ENCODE assay signal across 9 cellular contexts in the genomic region with DNA sequence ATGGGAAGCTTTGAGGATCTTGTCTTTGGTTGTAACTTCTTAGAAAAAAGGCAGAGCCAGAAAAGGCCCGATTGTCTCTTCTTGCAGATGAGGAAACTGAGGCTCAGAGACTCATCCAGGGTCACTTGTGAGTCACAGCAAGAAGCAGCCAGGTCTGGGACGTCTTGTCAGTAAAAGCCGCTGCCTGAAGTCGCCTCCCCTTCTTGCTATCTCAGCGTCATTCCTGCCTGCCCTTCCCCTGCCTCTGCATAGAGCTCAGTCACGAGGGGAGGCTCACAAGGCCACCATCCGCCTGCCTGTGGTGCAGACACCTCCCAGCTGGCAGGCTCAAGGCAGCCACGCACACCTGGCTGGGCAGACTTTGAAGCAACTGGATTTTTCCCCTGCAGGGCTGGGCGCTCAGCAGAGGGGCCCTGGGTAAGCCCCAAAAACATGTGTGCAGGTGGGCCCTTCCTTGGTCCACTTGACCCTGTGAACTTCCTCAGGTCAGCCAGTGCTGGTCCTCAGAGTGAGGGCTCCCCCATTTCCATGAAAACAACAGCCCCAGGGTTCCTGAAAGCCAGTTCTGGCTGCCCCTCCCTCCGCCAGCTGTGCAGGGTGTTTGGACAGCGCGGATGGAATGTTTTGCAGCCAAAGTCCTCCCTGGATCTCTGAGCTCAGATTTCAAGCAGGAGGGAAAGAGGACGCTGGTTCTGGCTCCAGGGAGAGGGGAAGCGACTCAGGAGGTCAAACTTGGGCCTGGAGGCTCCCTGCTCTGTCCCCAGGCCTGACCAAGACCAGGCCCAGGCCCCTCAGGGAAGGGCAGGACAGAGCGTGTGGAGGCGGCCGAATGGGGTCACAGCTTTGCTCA. TPM values are rescaled to one million over a fixed set of nuclear protein-coding genes. Genes with fewer than 3 reads are reported as not detected.
DNase-seq lines count a peak whose midpoint lies in the region; ATAC-seq, FAIRE-seq and TF ChIP-seq lines count a peak whose summit lies in the region.
"Had no signal": no experiment of that assay in that cellular context is flagged by ENCODE, and none has a peak within 500 bp of the region (broad histone marks: within the 10 kb centered on the region; RNA-seq: fewer than 3 reads in every experiment).

No MANE protein-coding gene starts in this region.

- DNase-seq in Kasumi-1 (lab: John Stamatoyannopoulos, UW), result peak; percentile 13 to 39
- peak; percentile 74 for DNase-seq in choroid plexus epithelial cell (ENCODE audit: low read depth)
- peak; percentile 87 for DNase-seq in HepG2 (ENCODE audit: low spot score)
- no peak for DNase-seq in NCI-H2029 (lab: John Stamatoyannopoulos, UW)
- DNase-seq in naive thymus-derived CD4-positive, alpha-beta T cell, result no peak
- DNase-seq: activated naive CD8-positive, alpha-beta T cell treated with anti-CD3 and anti-CD28 coated beads, Interleukin-2, amount 10 ng/mL, durations not matched to agents 7 days and 5 days had no signal

- FAIRE-seq in HepG2 (lab: Jason Lieb, UNC), result peak; percentile 87

- peak; percentile 93 for ATAC-seq in HepG2
- ATAC-seq in GM18498 (IDR thresholded peaks at IDR 0.05; ENCODE audit: unreplicated experiment), result no peak
- ATAC-seq in HG02973 (IDR thresholded peaks at IDR 0.05; ENCODE audit: unreplicated experiment), result no peak
- ATAC-seq in naive thymus-derived CD4-positive, alpha-beta T cell, result no peak

- TF ChIP-seq EP300 in HepG2 (IDR thresholded peaks at IDR 0.05; ENCODE audit: low read depth in 2 of 2, low read length in 2 of 2) (peak in 1 of 2 experiments; percentile 59; a peak in 1 of 4 replicates), HepG2 (CRISPR knock-in tag; IDR thresholded peaks at IDR 0.05; ENCODE audit: borderline replicate concordance) (peak; percentile 8; the same call in 1 of the 2 replicates)

- TF ChIP-seq CTCF in choroid plexus epithelial cell (conservative IDR thresholded peaks at IDR 0.05; ENCODE audit: low read depth, low read length), result no peak
- peak; percentile 30; the same call in 1 of the 2 replicates for TF ChIP-seq CTCF in HepG2 (CRISPR knock-in tag; IDR thresholded peaks at IDR 0.05)

- POLR2A ChIA-PET in HepG2 (lab: Yijun Ruan, JAX), result interaction anchor here (0.6 to 3.7 kb wide), 24 partner anchors 11 to 162 kb away, joined by 3 to 37 read pairs (median 4); partner anchors contain the start of genes BEST1, FEN1 and FTH1
- POLR2A ChIA-PET in naive thymus-derived CD4-positive, alpha-beta T cell (lab: Charles Lee), result no interaction called here

- no peaks in the 10 kb centered on the region for H3K79me2 ChIP-seq in HepG2 (ENCODE audit: insufficient read depth, low read length)

- H3K4me3 Mint-ChIP-seq in naive thymus-derived CD4-positive, alpha-beta T cell, result no peak overlapping the region
- H3K4me3 Mint-ChIP-seq: activated naive CD8-positive, alpha-beta T cell treated with anti-CD3 and anti-CD28 coated beads, Interleukin-2, amount 10 ng/mL, durations not matched to agents 7 days and 5 days had no signal

- H3K36me3 Mint-ChIP-seq in naive thymus-derived CD4-positive, alpha-beta T cell, result no peaks in the 10 kb centered on the region
- H3K36me3 Mint-ChIP-seq: activated naive CD8-positive, alpha-beta T cell treated with anti-CD3 and anti-CD28 coated beads, Interleukin-2, amount 10 ng/mL, durations not matched to agents 7 days and 5 days had no signal

- no peaks in the 10 kb centered on the region for H4K20me1 ChIP-seq in HepG2 (ENCODE audit: insufficient read depth, low read length)

- no peaks in the 10 kb centered on the region for H3K36me3 ChIP-seq in HepG2 (replicated peaks in 1 of 2; ENCODE audit: control insufficient read depth in 1 of 2, insufficient read depth in 2 of 2, low read length in 2 of 2)
- no peaks in the 10 kb centered on the region for H3K36me3 ChIP-seq in naive thymus-derived CD4-positive, alpha-beta T cell (ENCODE audit: control insufficient read depth in 2 of 3, insufficient read depth in 3 of 3, low read length in 3 of 3)

- H3K27me3 Mint-ChIP-seq in naive thymus-derived CD4-positive, alpha-beta T cell, result peaks cover 22 to 40% (median 27%) of the 10 kb centered on the region in 5 donors

- peak overlapping the region; percentile 63 for H3K9ac ChIP-seq in HepG2 (ENCODE audit: insufficient read depth, low read depth, low read length)

- H3K27ac ChIP-seq in HepG2 (ENCODE audit: extremely low read length, insufficient read depth, low read length) (peak overlapping the region; percentile 75), temporal lobe (ENCODE audit: low read depth, low read length) (peak overlapping the region; percentile 27)
- H3K27ac ChIP-seq in naive thymus-derived CD4-positive, alpha-beta T cell (ENCODE audit: low read depth, low read length), result no peak overlapping the region

- TF ChIP-seq POLR2A in HepG2 (IDR thresholded peaks at IDR 0.05; ENCODE audit: insufficient read depth in 1 of 2, low read depth in 2 of 2, low read length in 2 of 2), result peak; percentile 38 to 63; a peak in 2 of 4 replicates

- in situ Hi-C loops in HepG2 (cut with HindIII; ENCODE audit: extremely low pct_ligation_motif_present, low pct_unique_long_range_greater_than_20kb), result no loop called here

- intact Hi-C loops in HepG2 (cut with micrococcal nuclease; ENCODE audit: unreplicated experiment), result no loop called here
- intact Hi-C loops in naive thymus-derived CD4-positive, alpha-beta T cell (cut with micrococcal nuclease), result no loop called here

- H3K27ac Mint-ChIP-seq in naive thymus-derived CD4-positive, alpha-beta T cell, result no peak overlapping the region
- H3K27ac Mint-ChIP-seq: activated naive CD8-positive, alpha-beta T cell treated with anti-CD3 and anti-CD28 coated beads, Interleukin-2, amount 10 ng/mL, durations not matched to agents 7 days and 5 days had no signal

- H2AFZ ChIP-seq in HepG2 (ENCODE audit: low read length), result no peak overlapping the region

- H3K4me2 ChIP-seq in HepG2 (ENCODE audit: low read depth, low read length), result peak overlapping the region; percentile 87

- TF ChIP-seq RAD21 in HepG2 (CRISPR knock-in tag; IDR thresholded peaks at IDR 0.05), result no peak

- BruUV-seq in HepG2 (replicated peaks; lab: Mats Ljungman, UMichigan), result no TSS peak

- H3K9me3 ChIP-seq in HepG2 (ENCODE audit: low read length), result no peaks in the 10 kb centered on the region
- H3K9me3 ChIP-seq in naive thymus-derived CD4-positive, alpha-beta T cell (ENCODE audit: control insufficient read depth in 2 of 3, low read length in 3 of 3), result no peaks in the 10 kb centered on the region

- H3K4me1 ChIP-seq in HepG2 (ENCODE audit: insufficient read depth, low read length), result peaks cover 48% of the 10 kb centered on the region
- H3K4me1 ChIP-seq in naive thymus-derived CD4-positive, alpha-beta T cell (ENCODE audit: control insufficient read depth in 2 of 2, insufficient read depth in 2 of 2, low read length in 2 of 2), result no peaks in the 10 kb centered on the region

- CTCF ChIA-PET in HepG2 (lab: Yijun Ruan, JAX; ENCODE audit: low intra/inter-chr PET ratio, low total read pairs), result interaction anchor here (0.8 to 1.3 kb wide), 2 partner anchors 24 to 26 kb away, joined by 3 to 4 read pairs; no protein-coding TSS in a partner anchor
- CTCF ChIA-PET in naive thymus-derived CD4-positive, alpha-beta T cell (lab: Charles Lee), result no interaction called here

- H3K27me3 ChIP-seq in HepG2 (ENCODE audit: control insufficient read depth in 1 of 2, insufficient read depth in 2 of 2, low read length in 2 of 2), result peaks cover 6 to 24% of the 10 kb centered on the region in 2 experiments
- H3K27me3 ChIP-seq in naive thymus-derived CD4-positive, alpha-beta T cell (ENCODE audit: control insufficient read depth in 2 of 2, insufficient read depth in 2 of 2, low read length in 2 of 2), result no peaks in the 10 kb centered on the region

- 4% methylated on average over 4 of the region's 17 CpGs for WGBS in HepG2 (ENCODE audit: low lambda C conversion rate)

- H3K4me3 ChIP-seq in choroid plexus epithelial cell (ENCODE audit: low read depth, low read length) (no peak overlapping the region), HepG2 (replicated peaks in 1 of 3; ENCODE audit: insufficient read depth in 1 of 3, low read depth in 2 of 3, low read length in 3 of 3) (peak overlapping the region; percentile 27 to 66 (median 42))
- no peak overlapping the region for H3K4me3 ChIP-seq in naive thymus-derived CD4-positive, alpha-beta T cell (ENCODE audit: low read length)

- H3K9me3 Mint-ChIP-seq in naive thymus-derived CD4-positive, alpha-beta T cell, result peaks cover 0 to 1% (median 0%) of the 10 kb centered on the region in 11 donors
- H3K9me3 Mint-ChIP-seq: activated naive CD8-positive, alpha-beta T cell treated with anti-CD3 and anti-CD28 coated beads, Interleukin-2, amount 10 ng/mL, durations not matched to agents 7 days and 5 days had no signal

- H3K4me1 Mint-ChIP-seq in naive thymus-derived CD4-positive, alpha-beta T cell, result peaks cover 0 to 2% (median 0%) of the 10 kb centered on the region in 7 donors

RNA-seq across cellular contexts. Expression of gene RAB3IL1, which starts 6.0 kb away (rescaled TPM):
- 1.2 and 1.3 TPM in 2 replicates for total RNA-seq in HepG2 (2016; rRNA removed; fragmentation: Illumina TruSeq; extraction: Trizol)
- 0.61 and 2.5 TPM in 2 replicates for total RNA-seq in HepG2 (2016; cell fraction: cytosol; rRNA removed; fragmentation: Illumina TruSeq; extraction: Trizol; ENCODE audit: low read depth)
- 1.2 and 1.4 TPM in 2 replicates for total RNA-seq in HepG2 (2016; cell fraction: insoluble cytoplasmic fraction; rRNA removed; fragmentation: Illumina TruSeq; extraction: Trizol)
- total RNA-seq in HepG2 (2016; cell fraction: membrane; rRNA removed; fragmentation: Illumina TruSeq; extraction: Trizol), result 1.2 and 1.4 TPM in 2 replicates
- total RNA-seq in HepG2 (2016; cell fraction: nucleus; rRNA removed; fragmentation: Illumina TruSeq; extraction: Trizol), result 0.72 and 0.84 TPM in 2 replicates
- 2.0 and 2.2 TPM in 2 replicates for polyA plus RNA-seq in HepG2 (2011; rRNA removed)
- 1.3 and 3.0 TPM in 2 replicates for polyA plus RNA-seq in HepG2 (2011; cell fraction: cytosol; rRNA removed)
- polyA plus RNA-seq in HepG2 (2011; cell fraction: nucleus; rRNA removed), result 2.5 and 3.7 TPM in 2 replicates
- polyA plus RNA-seq in HepG2 (2012), result 1.4 and 2.3 TPM in 2 replicates
- polyA plus RNA-seq in HepG2 (2016; cell fraction: cytosol; fragmentation: Illumina TruSeq; extraction: Trizol; ENCODE audit: low read depth), result 1.5 and 1.7 TPM in 2 replicates
- polyA plus RNA-seq in HepG2 (2016; cell fraction: insoluble cytoplasmic fraction; fragmentation: Illumina TruSeq; extraction: Trizol; ENCODE audit: low read depth), result 1.9 and 2.5 TPM in 2 replicates
- 1.9 and 2.3 TPM in 2 replicates for polyA plus RNA-seq in HepG2 (2016; cell fraction: membrane; fragmentation: Illumina TruSeq; extraction: Trizol; ENCODE audit: low read depth)
- polyA plus RNA-seq in HepG2 (2016; cell fraction: nucleus; fragmentation: Illumina TruSeq; extraction: Trizol; ENCODE audit: insufficient read depth, low read depth), result 2.9 and 6.6 TPM in 2 replicates
- 2.6 and 7.7 TPM in 2 replicates for polyA minus RNA-seq in HepG2 (2011; rRNA and poly(A)+ RNA removed; ENCODE audit: low replicate concordance)
- polyA minus RNA-seq in HepG2 (2011; cell fraction: cytosol; rRNA and poly(A)+ RNA removed), result 2.8 and 11.9 TPM in 2 replicates
- 1.1 and 1.3 TPM in 2 replicates for polyA minus RNA-seq in HepG2 (2011; cell fraction: nucleus; rRNA and poly(A)+ RNA removed)
- total RNA-seq in temporal lobe, result 3.7 TPM
- 1 to 10 TPM in 1 of 5 experiments, under 1 TPM in 1, not detected in 3; 0.49 to 1.9 TPM for total RNA-seq in naive thymus-derived CD4-positive, alpha-beta T cell
- not detected for polyA plus RNA-seq in naive thymus-derived CD4-positive, alpha-beta T cell

RNA-seq across cellular contexts. Expression of gene BEST1, which starts 26.8 kb away (rescaled TPM):
- total RNA-seq in HepG2 (2016; rRNA removed; fragmentation: Illumina TruSeq; extraction: Trizol), result 0.09 TPM in 1 of 2 replicates, not detected in the other
- 0.09 and 0.10 TPM in 2 replicates for total RNA-seq in HepG2 (2016; cell fraction: cytosol; rRNA removed; fragmentation: Illumina TruSeq; extraction: Trizol; ENCODE audit: low read depth)
- total RNA-seq in HepG2 (2016; cell fraction: insoluble cytoplasmic fraction; rRNA removed; fragmentation: Illumina TruSeq; extraction: Trizol), result 0.09 TPM in 1 of 2 replicates, not detected in the other
- total RNA-seq in HepG2 (2016; cell fraction: membrane; rRNA removed; fragmentation: Illumina TruSeq; extraction: Trizol), result 0.06 and 0.07 TPM in 2 replicates
- 0.13 and 0.16 TPM in 2 replicates for total RNA-seq in HepG2 (2016; cell fraction: nucleus; rRNA removed; fragmentation: Illumina TruSeq; extraction: Trizol)
- 0.65 and 2.3 TPM in 2 replicates for polyA plus RNA-seq in HepG2 (2011; rRNA removed)
- 0.24 and 0.96 TPM in 2 replicates for polyA plus RNA-seq in HepG2 (2011; cell fraction: cytosol; rRNA removed)
- 2.9 and 8.0 TPM in 2 replicates for polyA plus RNA-seq in HepG2 (2011; cell fraction: nucleus; rRNA removed)
- polyA plus RNA-seq in HepG2 (2012), result 1.1 and 1.9 TPM in 2 replicates
- 1.3 and 1.4 TPM in 2 replicates for polyA plus RNA-seq in HepG2 (2016; cell fraction: cytosol; fragmentation: Illumina TruSeq; extraction: Trizol; ENCODE audit: low read depth)
- 0.07 TPM in 1 of 2 replicates, not detected in the other for polyA plus RNA-seq in HepG2 (2016; cell fraction: insoluble cytoplasmic fraction; fragmentation: Illumina TruSeq; extraction: Trizol; ENCODE audit: low read depth)
- polyA plus RNA-seq in HepG2 (2016; cell fraction: membrane; fragmentation: Illumina TruSeq; extraction: Trizol; ENCODE audit: low read depth), result 0.37 and 0.43 TPM in 2 replicates
- not detected in 2 replicates for polyA plus RNA-seq in HepG2 (2016; cell fraction: nucleus; fragmentation: Illumina TruSeq; extraction: Trizol; ENCODE audit: insufficient read depth, low read depth)
- polyA minus RNA-seq in HepG2 (2011; rRNA and poly(A)+ RNA removed; ENCODE audit: low replicate concordance), result 0.28 and 1.6 TPM in 2 replicates
- polyA minus RNA-seq in HepG2 (2011; cell fraction: cytosol; rRNA and poly(A)+ RNA removed), result 0.44 and 0.79 TPM in 2 replicates
- 1.7 and 6.0 TPM in 2 replicates for polyA minus RNA-seq in HepG2 (2011; cell fraction: nucleus; rRNA and poly(A)+ RNA removed)
- total RNA-seq in temporal lobe, result 0.49 TPM
- total RNA-seq in naive thymus-derived CD4-positive, alpha-beta T cell, result 1 to 10 TPM in 2 of 5 experiments, under 1 TPM in 2, not detected in 1; 0.49 to 7.1 (median 0.75) TPM
- 1 to 10 TPM in 1 of 2 donors, under 1 TPM in 1; 0.83 to 1.4 TPM for polyA plus RNA-seq in naive thymus-derived CD4-positive, alpha-beta T cell

RNA-seq across cellular contexts. Expression of gene FADS3, which starts 32.0 kb away (rescaled TPM):
- total RNA-seq in HepG2 (2016; rRNA removed; fragmentation: Illumina TruSeq; extraction: Trizol) (4.5 and 13.4 TPM in 2 replicates), temporal lobe (40.6 TPM)
- 8.3 and 10.6 TPM in 2 replicates for total RNA-seq in HepG2 (2016; cell fraction: cytosol; rRNA removed; fragmentation: Illumina TruSeq; extraction: Trizol; ENCODE audit: low read depth)
- total RNA-seq in HepG2 (2016; cell fraction: insoluble cytoplasmic fraction; rRNA removed; fragmentation: Illumina TruSeq; extraction: Trizol), result 3.4 and 13.2 TPM in 2 replicates
- total RNA-seq in HepG2 (2016; cell fraction: membrane; rRNA removed; fragmentation: Illumina TruSeq; extraction: Trizol), result 7.7 and 10.7 TPM in 2 replicates
- 12.9 and 21.0 TPM in 2 replicates for total RNA-seq in HepG2 (2016; cell fraction: nucleus; rRNA removed; fragmentation: Illumina TruSeq; extraction: Trizol)
- polyA plus RNA-seq in HepG2 (2011; rRNA removed), result 23.2 and 36.6 TPM in 2 replicates
- polyA plus RNA-seq in HepG2 (2011; cell fraction: cytosol; rRNA removed), result 13.7 and 17.5 TPM in 2 replicates
- 236 and 242 TPM in 2 replicates for polyA plus RNA-seq in HepG2 (2011; cell fraction: nucleus; rRNA removed)
- polyA plus RNA-seq in HepG2 (2012), result 5.1 and 11.5 TPM in 2 replicates
- 8.0 and 9.6 TPM in 2 replicates for polyA plus RNA-seq in HepG2 (2016; cell fraction: cytosol; fragmentation: Illumina TruSeq; extraction: Trizol; ENCODE audit: low read depth)
- 4.7 and 5.0 TPM in 2 replicates for polyA plus RNA-seq in HepG2 (2016; cell fraction: insoluble cytoplasmic fraction; fragmentation: Illumina TruSeq; extraction: Trizol; ENCODE audit: low read depth)
- polyA plus RNA-seq in HepG2 (2016; cell fraction: membrane; fragmentation: Illumina TruSeq; extraction: Trizol; ENCODE audit: low read depth), result 7.9 and 9.0 TPM in 2 replicates
- polyA plus RNA-seq in HepG2 (2016; cell fraction: nucleus; fragmentation: Illumina TruSeq; extraction: Trizol; ENCODE audit: insufficient read depth, low read depth), result 36.8 and 37.1 TPM in 2 replicates
- polyA minus RNA-seq in HepG2 (2011; rRNA and poly(A)+ RNA removed; ENCODE audit: low replicate concordance), result 30.7 and 67.4 TPM in 2 replicates
- 10.5 and 13.0 TPM in 2 replicates for polyA minus RNA-seq in HepG2 (2011; cell fraction: cytosol; rRNA and poly(A)+ RNA removed)
- 10.9 and 15.8 TPM in 2 replicates for polyA minus RNA-seq in HepG2 (2011; cell fraction: nucleus; rRNA and poly(A)+ RNA removed)
- total RNA-seq in naive thymus-derived CD4-positive, alpha-beta T cell, result 1 to 10 TPM; 1.4 to 8.6 (median 6.2) TPM
- polyA plus RNA-seq in naive thymus-derived CD4-positive, alpha-beta T cell, result 1 to 10 TPM in 1 of 2 donors, under 1 TPM in 1; 0.31 to 1.3 TPM

RNA-seq across cellular contexts. Expression of gene FTH1, which starts 44.0 kb away (rescaled TPM):
- 544 and 607 TPM in 2 replicates for total RNA-seq in HepG2 (2016; rRNA removed; fragmentation: Illumina TruSeq; extraction: Trizol)
- 3,105 and 3,667 TPM in 2 replicates for total RNA-seq in HepG2 (2016; cell fraction: cytosol; rRNA removed; fragmentation: Illumina TruSeq; extraction: Trizol; ENCODE audit: low read depth)
- 481 and 554 TPM in 2 replicates for total RNA-seq in HepG2 (2016; cell fraction: insoluble cytoplasmic fraction; rRNA removed; fragmentation: Illumina TruSeq; extraction: Trizol)
- total RNA-seq in HepG2 (2016; cell fraction: membrane; rRNA removed; fragmentation: Illumina TruSeq; extraction: Trizol), result 4,411 and 4,459 TPM in 2 replicates
- 460 and 546 TPM in 2 replicates for total RNA-seq in HepG2 (2016; cell fraction: nucleus; rRNA removed; fragmentation: Illumina TruSeq; extraction: Trizol)
- 760 and 802 TPM in 2 replicates for polyA plus RNA-seq in HepG2 (2011; rRNA removed)
- 904 and 962 TPM in 2 replicates for polyA plus RNA-seq in HepG2 (2011; cell fraction: cytosol; rRNA removed)
- polyA plus RNA-seq in HepG2 (2011; cell fraction: nucleus; rRNA removed), result 547 and 633 TPM in 2 replicates
- polyA plus RNA-seq in HepG2 (2012), result 4,160 and 4,286 TPM in 2 replicates
- polyA plus RNA-seq in HepG2 (2016; cell fraction: cytosol; fragmentation: Illumina TruSeq; extraction: Trizol; ENCODE audit: low read depth), result 74,852 and 83,301 TPM in 2 replicates
- polyA plus RNA-seq in HepG2 (2016; cell fraction: insoluble cytoplasmic fraction; fragmentation: Illumina TruSeq; extraction: Trizol; ENCODE audit: low read depth), result 2,697 and 2,813 TPM in 2 replicates
- 37,583 and 39,786 TPM in 2 replicates for polyA plus RNA-seq in HepG2 (2016; cell fraction: membrane; fragmentation: Illumina TruSeq; extraction: Trizol; ENCODE audit: low read depth)
- polyA plus RNA-seq in HepG2 (2016; cell fraction: nucleus; fragmentation: Illumina TruSeq; extraction: Trizol; ENCODE audit: insufficient read depth, low read depth), result 2,546 and 3,012 TPM in 2 replicates
- 361 and 877 TPM in 2 replicates for polyA minus RNA-seq in HepG2 (2011; rRNA and poly(A)+ RNA removed; ENCODE audit: low replicate concordance)
- polyA minus RNA-seq in HepG2 (2011; cell fraction: cytosol; rRNA and poly(A)+ RNA removed), result 693 and 773 TPM in 2 replicates
- 191 and 263 TPM in 2 replicates for polyA minus RNA-seq in HepG2 (2011; cell fraction: nucleus; rRNA and poly(A)+ RNA removed)
- 649 TPM for total RNA-seq in temporal lobe
- total RNA-seq in naive thymus-derived CD4-positive, alpha-beta T cell, result 1,000 to 10,000 TPM in 2 of 5 experiments, 100 to 1,000 TPM in 3; 684 to 3,858 (median 993) TPM
- polyA plus RNA-seq in naive thymus-derived CD4-positive, alpha-beta T cell, result 1,000 to 10,000 TPM; 2,587 to 3,203 TPM

Comparison
In these comparisons a context has a peak if more than half of its experiments do, and no peak if none do; other contexts are left out.
1. DNase-seq: peak in Kasumi-1 (2 of 2), choroid plexus epithelial cell (single experiment) and HepG2 (single experiment); none in NCI-H2029 (single experiment) and naive thymus-derived CD4-positive, alpha-beta T cell (0 of 9).
2. H3K4me3 ChIP-seq: peak in HepG2 (3 of 3); none in choroid plexus epithelial cell (single experiment) and naive thymus-derived CD4-positive, alpha-beta T cell (single experiment).